ENCODE assay signal across 1 cellular context in genomic region chr9:110967196-110967595, GRCh38.
TF ChIP-seq lines count a peak whose summit lies in the region.

No MANE protein-coding gene starts in this region.

TF ChIP-seq in GM23338, 12 proteins besides CTCF, POLR2A, EP300 and RAD21 (continued from another document):
- no peak for TF ChIP-seq ZNF462 (CRISPR knock-in tag; IDR thresholded peaks at IDR 0.05)
- no peak for TF ChIP-seq JUNB (IDR thresholded peaks at IDR 0.05; ENCODE audit: unreplicated experiment)
- TF ChIP-seq EZH2 (IDR thresholded peaks at IDR 0.05; ENCODE audit: low read depth, unreplicated experiment): no peak
- TF ChIP-seq POLR2AphosphoS5 (IDR thresholded peaks at IDR 0.05; ENCODE audit: low read depth): no peak
- TF ChIP-seq ZNF114 (CRISPR knock-in tag; IDR thresholded peaks at IDR 0.05): no peak
- TF ChIP-seq CREB1 (CRISPR knock-in tag; IDR thresholded peaks at IDR 0.05; ENCODE audit: low read depth): no peak
